ENCODE assay signal across 14 cellular contexts in genomic region chr3:33236005-33236404, GRCh38. TPM values are rescaled to one million over a fixed set of nuclear protein-coding genes. Genes with fewer than 3 reads are reported as not detected.
DNase-seq lines count a peak whose midpoint lies in the region; ATAC-seq and TF ChIP-seq lines count a peak whose summit lies in the region.
"Had no signal": no experiment of that assay in that cellular context is flagged by ENCODE, and none has a peak within 500 bp of the region (broad histone marks: within the 10 kb centered on the region; RNA-seq: fewer than 3 reads in every experiment).

No MANE protein-coding gene starts in this region.

- peaks cover 9% of the 10 kb centered on the region for H3K9me3 Mint-ChIP-seq in WTC11
- H3K9me3 Mint-ChIP-seq: CD8-positive, alpha-beta T cell had no signal

- no peaks in the 10 kb centered on the region for H3K27me3 Mint-ChIP-seq in WTC11 (ENCODE audit: low read depth)

- DNase-seq in DMS79 treated with DMSO at 0.1 percent for 48 hours (lab: John Stamatoyannopoulos, UW) (peak; percentile 57), HEK293T (ENCODE audit: extremely low spot score) (no peak), astrocyte of the hippocampus (ENCODE audit: low read depth, low spot score) (peak; percentile 20), NCI-H1694 treated with DMSO at 0.1 percent for 48 hours (lab: John Stamatoyannopoulos, UW) (no peak), NCI-H524 treated with DMSO at 0.1 percent for 48 hours (lab: John Stamatoyannopoulos, UW) (no peak), WTC11 (ENCODE audit: low spot score) (no peak)
- DNase-seq: 8988T; Calu3; CD8-positive, alpha-beta T cell; GDM1; GOT3; H9 had no signal

- no peaks in the 10 kb centered on the region for H3K4me1 Mint-ChIP-seq in WTC11

- TF ChIP-seq CTCF in WTC11 (IDR thresholded peaks at IDR 0.05), result no peak

- H3K4me3 Mint-ChIP-seq in WTC11, result no peak overlapping the region
- H3K4me3 Mint-ChIP-seq: CD8-positive, alpha-beta T cell; H9 had no signal

- CTCF ChIA-PET in HEK293T (lab: Yijun Ruan, JAX) (interaction anchor here (0.5 kb wide), 1 partner anchor 108 kb away, joined by 4 read pairs; no protein-coding TSS in a partner anchor), WTC11 (lab: Charles Lee) (interaction anchor here (1.9 kb wide), 1 partner anchor 137 kb away, joined by 5 read pairs; no protein-coding TSS in a partner anchor)

- POLR2A ChIA-PET in HEK293T (lab: Yijun Ruan, JAX) (interaction anchor here (1.1 kb wide), 2 partner anchors 42 to 205 kb away, joined by 3 read pairs; no protein-coding TSS in a partner anchor), WTC11 (lab: Charles Lee) (no interaction called here)

- ATAC-seq in WTC11, result no peak
- ATAC-seq in HG02571 (IDR thresholded peaks at IDR 0.05; ENCODE audit: unreplicated experiment), result no peak
- ATAC-seq: CD8-positive, alpha-beta T cell; K562 had no signal

- H3K36me3 Mint-ChIP-seq in WTC11, result no peaks in the 10 kb centered on the region
- H3K36me3 Mint-ChIP-seq: CD8-positive, alpha-beta T cell had no signal

- H3K27ac Mint-ChIP-seq in WTC11, result no peak overlapping the region
- H3K27ac Mint-ChIP-seq: CD8-positive, alpha-beta T cell; H9 had no signal

TF ChIP-seq in HEK293T, 16 proteins besides CTCF, POLR2A, EP300 and RAD21:
- no peak for TF ChIP-seq FOXM1 (IDR thresholded peaks at IDR 0.05; ENCODE audit: borderline replicate concordance)
- TF ChIP-seq ELF4 (IDR thresholded peaks at IDR 0.05), result no peak
- peak; percentile 43; the same call in 1 of the 2 replicates for TF ChIP-seq PKNOX1 (IDR thresholded peaks at IDR 0.05)
- no peak for TF ChIP-seq ZNF384 (IDR thresholded peaks at IDR 0.05)
- no peak for TF ChIP-seq CTBP1 (IDR thresholded peaks at IDR 0.05; ENCODE audit: borderline replicate concordance)
- TF ChIP-seq SUZ12 (IDR thresholded peaks at IDR 0.05), result no peak

TF ChIP-seq in WTC11, 78 proteins besides CTCF, POLR2A, EP300 and RAD21:
- no peak for TF ChIP-seq ZNF512 (CRISPR knock-in tag; IDR thresholded peaks at IDR 0.05; ENCODE audit: borderline replicate concordance)
- TF ChIP-seq IRF1 (CRISPR knock-in tag; IDR thresholded peaks at IDR 0.05), result no peak
- TF ChIP-seq ZNF396 (CRISPR knock-in tag; IDR thresholded peaks at IDR 0.05; ENCODE audit: borderline replicate concordance), result no peak
- TF ChIP-seq OVOL2 (CRISPR knock-in tag; IDR thresholded peaks at IDR 0.05; ENCODE audit: borderline replicate concordance), result no peak
- no peak for TF ChIP-seq ZNF423 (CRISPR knock-in tag; IDR thresholded peaks at IDR 0.05)
- no peak for TF ChIP-seq GABPB1 (CRISPR knock-in tag; IDR thresholded peaks at IDR 0.05)
- TF ChIP-seq ZNF232 (CRISPR knock-in tag; IDR thresholded peaks at IDR 0.05), result no peak

RNA-seq across cellular contexts. Expression of gene SUSD5, which starts 17.4 kb away (rescaled TPM):
- 1.2 to 1.6 TPM (median 1.5 TPM) in 3 replicates for total RNA-seq in WTC11 (2021)
- total RNA-seq: CD8-positive, alpha-beta T cell; K562 had no signal

RNA-seq across cellular contexts. Expression of gene FBXL2, which starts 41.2 kb away (rescaled TPM):
- 2.6 to 2.9 TPM (median 2.8 TPM) in 3 replicates for total RNA-seq in WTC11 (2021)
- total RNA-seq: CD8-positive, alpha-beta T cell had no signal

Comparison
In these comparisons a context has a peak if more than half of its experiments do, and no peak if none do; other contexts are left out.
1. DNase-seq: peak in DMS79 treated with DMSO at 0.1 percent for 48 hours (single experiment) and astrocyte of the hippocampus (single experiment); none in HEK293T (single experiment), NCI-H1694 treated with DMSO at 0.1 percent for 48 hours (single experiment), NCI-H524 treated with DMSO at 0.1 percent for 48 hours (single experiment) and WTC11 (single experiment).